1 cellular context compared by ENCODE assay signal in the genomic region with DNA sequence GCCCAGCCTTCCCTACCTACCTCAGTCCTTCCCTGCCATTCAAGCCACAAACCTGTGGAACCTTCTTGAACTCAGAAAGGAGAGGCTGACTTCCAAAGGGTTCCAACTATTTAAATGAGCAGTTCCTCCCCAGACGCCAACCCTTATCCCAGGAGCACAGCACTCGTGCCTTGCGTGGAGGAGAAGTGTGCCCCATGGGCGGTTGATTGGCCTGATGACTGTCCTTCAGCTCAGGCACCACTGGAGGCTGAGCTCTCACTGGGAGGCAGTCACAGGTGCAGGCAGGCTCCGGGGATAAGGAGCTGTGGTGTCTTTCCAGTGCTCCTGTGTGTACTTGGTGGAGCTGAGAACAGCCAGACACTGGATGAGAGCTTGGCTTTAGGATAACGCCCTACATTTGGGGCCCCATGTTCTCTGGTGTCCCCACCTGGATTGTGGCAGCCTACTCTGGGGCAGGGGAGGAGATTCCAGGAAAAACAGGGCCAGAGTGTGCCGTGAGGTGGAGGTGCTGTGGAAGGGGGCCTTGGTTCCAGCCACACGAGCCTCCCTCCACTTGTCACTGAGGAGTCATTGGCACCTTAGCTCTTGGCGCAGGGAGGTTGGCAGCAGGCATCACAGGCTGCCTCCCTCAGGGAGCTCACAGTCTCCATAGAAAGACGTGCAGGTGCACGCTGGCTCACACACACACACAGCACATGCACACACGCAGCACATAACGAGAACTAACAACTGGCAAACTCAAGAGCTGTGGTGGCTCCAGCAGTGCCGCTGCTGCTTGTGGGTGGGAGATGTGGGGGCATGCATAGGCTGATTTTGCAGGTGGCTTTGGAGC.
TF ChIP-seq lines count a peak whose summit lies in the region.

No MANE protein-coding gene starts in this region.

TF ChIP-seq in HepG2, 621 proteins besides CTCF, POLR2A, EP300 and RAD21:
- TF ChIP-seq RCOR2 (CRISPR knock-in tag; IDR thresholded peaks at IDR 0.05) = no peak
- TF ChIP-seq, protein P1, sequence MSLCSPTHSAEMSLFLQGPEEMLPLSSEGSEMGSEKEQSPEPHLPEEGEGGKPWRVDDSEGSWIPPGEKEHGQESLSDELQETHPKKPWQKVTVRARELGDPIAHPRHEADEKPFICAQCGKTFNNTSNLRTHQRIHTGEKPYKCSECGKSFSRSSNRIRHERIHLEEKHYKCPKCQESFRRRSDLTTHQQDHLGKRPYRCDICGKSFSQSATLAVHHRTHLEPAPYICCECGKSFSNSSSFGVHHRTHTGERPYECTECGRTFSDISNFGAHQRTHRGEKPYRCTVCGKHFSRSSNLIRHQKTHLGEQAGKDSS (CRISPR knock-in tag; IDR thresholded peaks at IDR 0.05; ENCODE audit: borderline replicate concordance, low read depth) = no peak
- TF ChIP-seq MZF1 (CRISPR knock-in tag; IDR thresholded peaks at IDR 0.05; ENCODE audit: borderline replicate concordance) = no peak
- TF ChIP-seq, protein P2, sequence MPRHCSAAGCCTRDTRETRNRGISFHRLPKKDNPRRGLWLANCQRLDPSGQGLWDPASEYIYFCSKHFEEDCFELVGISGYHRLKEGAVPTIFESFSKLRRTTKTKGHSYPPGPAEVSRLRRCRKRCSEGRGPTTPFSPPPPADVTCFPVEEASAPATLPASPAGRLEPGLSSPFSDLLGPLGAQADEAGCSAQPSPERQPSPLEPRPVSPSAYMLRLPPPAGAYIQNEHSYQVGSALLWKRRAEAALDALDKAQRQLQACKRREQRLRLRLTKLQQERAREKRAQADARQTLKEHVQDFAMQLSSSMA (CRISPR knock-in tag; IDR thresholded peaks at IDR 0.05) = no peak
- TF ChIP-seq, protein P3, sequence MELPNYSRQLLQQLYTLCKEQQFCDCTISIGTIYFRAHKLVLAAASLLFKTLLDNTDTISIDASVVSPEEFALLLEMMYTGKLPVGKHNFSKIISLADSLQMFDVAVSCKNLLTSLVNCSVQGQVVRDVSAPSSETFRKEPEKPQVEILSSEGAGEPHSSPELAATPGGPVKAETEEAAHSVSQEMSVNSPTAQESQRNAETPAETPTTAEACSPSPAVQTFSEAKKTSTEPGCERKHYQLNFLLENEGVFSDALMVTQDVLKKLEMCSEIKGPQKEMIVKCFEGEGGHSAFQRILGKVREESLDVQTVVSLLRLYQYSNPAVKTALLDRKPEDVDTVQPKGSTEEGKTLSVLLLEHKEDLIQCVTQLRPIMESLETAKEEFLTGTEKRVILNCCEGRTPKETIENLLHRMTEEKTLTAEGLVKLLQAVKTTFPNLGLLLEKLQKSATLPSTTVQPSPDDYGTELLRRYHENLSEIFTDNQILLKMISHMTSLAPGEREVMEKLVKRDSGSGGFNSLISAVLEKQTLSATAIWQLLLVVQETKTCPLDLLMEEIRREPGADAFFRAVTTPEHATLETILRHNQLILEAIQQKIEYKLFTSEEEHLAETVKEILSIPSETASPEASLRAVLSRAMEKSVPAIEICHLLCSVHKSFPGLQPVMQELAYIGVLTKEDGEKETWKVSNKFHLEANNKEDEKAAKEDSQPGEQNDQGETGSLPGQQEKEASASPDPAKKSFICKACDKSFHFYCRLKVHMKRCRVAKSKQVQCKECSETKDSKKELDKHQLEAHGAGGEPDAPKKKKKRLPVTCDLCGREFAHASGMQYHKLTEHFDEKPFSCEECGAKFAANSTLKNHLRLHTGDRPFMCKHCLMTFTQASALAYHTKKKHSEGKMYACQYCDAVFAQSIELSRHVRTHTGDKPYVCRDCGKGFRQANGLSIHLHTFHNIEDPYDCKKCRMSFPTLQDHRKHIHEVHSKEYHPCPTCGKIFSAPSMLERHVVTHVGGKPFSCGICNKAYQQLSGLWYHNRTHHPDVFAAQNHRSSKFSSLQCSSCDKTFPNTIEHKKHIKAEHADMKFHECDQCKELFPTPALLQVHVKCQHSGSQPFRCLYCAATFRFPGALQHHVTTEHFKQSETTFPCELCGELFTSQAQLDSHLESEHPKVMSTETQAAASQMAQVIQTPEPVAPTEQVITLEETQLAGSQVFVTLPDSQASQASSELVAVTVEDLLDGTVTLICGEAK (IDR thresholded peaks at IDR 0.05) = no peak
- TF ChIP-seq, protein P3 (CRISPR knock-in tag; IDR thresholded peaks at IDR 0.05) = no peak
- TF ChIP-seq ZFP62 (CRISPR knock-in tag; IDR thresholded peaks at IDR 0.05) = no peak
- no peak for TF ChIP-seq IRF2 (CRISPR knock-in tag; IDR thresholded peaks at IDR 0.05)
- TF ChIP-seq ZNF430 (CRISPR knock-in tag; IDR thresholded peaks at IDR 0.05) = no peak
- TF ChIP-seq, protein P4, sequence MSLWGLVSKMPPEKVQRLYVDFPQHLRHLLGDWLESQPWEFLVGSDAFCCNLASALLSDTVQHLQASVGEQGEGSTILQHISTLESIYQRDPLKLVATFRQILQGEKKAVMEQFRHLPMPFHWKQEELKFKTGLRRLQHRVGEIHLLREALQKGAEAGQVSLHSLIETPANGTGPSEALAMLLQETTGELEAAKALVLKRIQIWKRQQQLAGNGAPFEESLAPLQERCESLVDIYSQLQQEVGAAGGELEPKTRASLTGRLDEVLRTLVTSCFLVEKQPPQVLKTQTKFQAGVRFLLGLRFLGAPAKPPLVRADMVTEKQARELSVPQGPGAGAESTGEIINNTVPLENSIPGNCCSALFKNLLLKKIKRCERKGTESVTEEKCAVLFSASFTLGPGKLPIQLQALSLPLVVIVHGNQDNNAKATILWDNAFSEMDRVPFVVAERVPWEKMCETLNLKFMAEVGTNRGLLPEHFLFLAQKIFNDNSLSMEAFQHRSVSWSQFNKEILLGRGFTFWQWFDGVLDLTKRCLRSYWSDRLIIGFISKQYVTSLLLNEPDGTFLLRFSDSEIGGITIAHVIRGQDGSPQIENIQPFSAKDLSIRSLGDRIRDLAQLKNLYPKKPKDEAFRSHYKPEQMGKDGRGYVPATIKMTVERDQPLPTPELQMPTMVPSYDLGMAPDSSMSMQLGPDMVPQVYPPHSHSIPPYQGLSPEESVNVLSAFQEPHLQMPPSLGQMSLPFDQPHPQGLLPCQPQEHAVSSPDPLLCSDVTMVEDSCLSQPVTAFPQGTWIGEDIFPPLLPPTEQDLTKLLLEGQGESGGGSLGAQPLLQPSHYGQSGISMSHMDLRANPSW (CRISPR knock-in tag; IDR thresholded peaks at IDR 0.05; ENCODE audit: borderline replicate concordance) = no peak
- no peak for TF ChIP-seq ZNF547 (CRISPR knock-in tag; IDR thresholded peaks at IDR 0.05)
- TF ChIP-seq, protein P5, sequence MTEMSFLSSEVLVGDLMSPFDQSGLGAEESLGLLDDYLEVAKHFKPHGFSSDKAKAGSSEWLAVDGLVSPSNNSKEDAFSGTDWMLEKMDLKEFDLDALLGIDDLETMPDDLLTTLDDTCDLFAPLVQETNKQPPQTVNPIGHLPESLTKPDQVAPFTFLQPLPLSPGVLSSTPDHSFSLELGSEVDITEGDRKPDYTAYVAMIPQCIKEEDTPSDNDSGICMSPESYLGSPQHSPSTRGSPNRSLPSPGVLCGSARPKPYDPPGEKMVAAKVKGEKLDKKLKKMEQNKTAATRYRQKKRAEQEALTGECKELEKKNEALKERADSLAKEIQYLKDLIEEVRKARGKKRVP (CRISPR knock-in tag; IDR thresholded peaks at IDR 0.05) = no peak
- TF ChIP-seq ZNF331 (CRISPR knock-in tag; IDR thresholded peaks at IDR 0.05) = no peak
